ENCODE assay signal across 8 cellular contexts in genomic region chr13:111474136-111475002, GRCh38.
DNase-seq lines count a peak whose midpoint lies in the region; ATAC-seq and TF ChIP-seq lines count a peak whose summit lies in the region.

No MANE protein-coding gene starts in this region.

- H3K36me3 ChIP-seq in adrenal gland (replicated peaks in 1 of 2) (no peaks in the 10 kb centered on the region), right atrium auricular region (no peaks in the 10 kb centered on the region), spleen (no peaks in the 10 kb centered on the region)

- DNase-seq in SIG-M5 treated with dmso at 0.1 percent for 504 hours (lab: John Stamatoyannopoulos, UW; ENCODE audit: unreplicated experiment) (peak; percentile 63), SIG-M5 (lab: John Stamatoyannopoulos, UW) (no peak), NCI-H187 (lab: John Stamatoyannopoulos, UW) (peak; percentile 18 to 58), adrenal gland (peak in 2 of 7 donors; percentile 22 to 48), right atrium auricular region (ENCODE audit: low spot score) (peak; percentile 50), spleen (no peak), NK-92 (lab: John Stamatoyannopoulos, UW; ENCODE audit: unreplicated experiment) (no peak)

- H3K4me1 ChIP-seq in adrenal gland (replicated peaks in 1 of 2) (no peaks in the 10 kb centered on the region), right atrium auricular region (no peaks in the 10 kb centered on the region), spleen (peaks cover 0 to 5% (median 0%) of the 10 kb centered on the region in 6 donors)

- H3K27ac ChIP-seq in adrenal gland (no peak overlapping the region), right atrium auricular region (no peak overlapping the region), spleen (no peak overlapping the region)

- TF ChIP-seq CTCF in adrenal gland (IDR thresholded peaks at IDR 0.05), result peak; percentile 32 to 67 (median 53)
- peak; percentile 36 to 70 for TF ChIP-seq CTCF in right atrium auricular region (IDR thresholded peaks at IDR 0.05)
- TF ChIP-seq CTCF in spleen (IDR thresholded peaks at IDR 0.05 in 8 of 11, conservative IDR thresholded peaks at IDR 0.05 in 3 of 11), result peak in 10 of 11 experiments; percentile 12 to 59 (median 46)

- H3K4me3 ChIP-seq in adrenal gland (no peak overlapping the region), right atrium auricular region (no peak overlapping the region), spleen (no peak overlapping the region)

- intact Hi-C loops in adrenal gland (cut with DNase I), result loop anchor here (2.0 to 10.0 kb wide), 3 partner anchors 970 to 1133 kb away; no protein-coding TSS in a partner anchor
- intact Hi-C loops in spleen (cut with DNase I; ENCODE audit: low total_unique reads), result loop anchor here (5.0 to 10.0 kb wide), 2 partner anchors 968 to 1130 kb away; no protein-coding TSS in a partner anchor

- H3K9me3 ChIP-seq in adrenal gland (replicated peaks in 1 of 3) (no peaks in the 10 kb centered on the region), right atrium auricular region (no peaks in the 10 kb centered on the region), spleen (no peaks in the 10 kb centered on the region)

- TF ChIP-seq POLR2A in adrenal gland (IDR thresholded peaks at IDR 0.05), result no peak
- no peak for TF ChIP-seq POLR2A in spleen (IDR thresholded peaks at IDR 0.05)

- H3K27me3 ChIP-seq in adrenal gland, result peaks cover 4% of the 10 kb centered on the region
- H3K27me3 ChIP-seq in right atrium auricular region, result no peaks in the 10 kb centered on the region
- H3K27me3 ChIP-seq in spleen (replicated peaks in 1 of 7), result peaks cover 0 to 20% (median 0%) of the 10 kb centered on the region in 7 donors

- ATAC-seq in GM21381 (IDR thresholded peaks at IDR 0.05; ENCODE audit: unreplicated experiment), result no peak

- 48 to 58% (median 51%) methylated on average over 13 to 23 of the region's 23 CpGs for WGBS in adrenal gland, 4 donors
- WGBS in spleen, 5 donors, result 67 to 73% (median 71%) methylated on average over 22 to 23 of the region's 23 CpGs

Comparison
In these comparisons a context has a peak if more than half of its experiments do, and no peak if none do; other contexts are left out.
1. DNase-seq: peak in SIG-M5 treated with dmso at 0.1 percent for 504 hours (single experiment), NCI-H187 (2 of 2) and right atrium auricular region (single experiment); none in SIG-M5 (single experiment), spleen (single experiment) and NK-92 (single experiment).
2. Peak in every context shown above with its lines, with median percentiles within 50 percentile points of each other: CTCF ChIP-seq.